ENCODE assay signal across 8 cellular contexts in genomic region chr11:42524534-42525227, GRCh38.
DNase-seq lines count a peak whose midpoint lies in the region; ATAC-seq and TF ChIP-seq lines count a peak whose summit lies in the region.

No MANE protein-coding gene starts in this region.

- H3K27me3 ChIP-seq in HL-60 (ENCODE audit: insufficient read depth, poor library complexity, severe bottlenecking) = no peaks in the 10 kb centered on the region

- intact Hi-C loops in left colon (cut with DNase I, micrococcal nuclease) = no loop called here

- no peak overlapping the region for H3K27ac ChIP-seq in HL-60 (replicated peaks)

- ATAC-seq in GM21529 (IDR thresholded peaks at IDR 0.05; ENCODE audit: unreplicated experiment) = peak; percentile 97
- ATAC-seq in left colon = peak; percentile 53

- TF ChIP-seq CTCF in HL-60 (IDR thresholded peaks at IDR 0.05; ENCODE audit: insufficient read depth, low read length) = peak; percentile 52
- peak; percentile 76 for TF ChIP-seq CTCF in cardiac fibroblast (IDR thresholded peaks at IDR 0.05; ENCODE audit: low read depth, low read length)

- peak; percentile 36 for DNase-seq in SIG-M5 treated with dmso at 0.1 percent for 504 hours (lab: John Stamatoyannopoulos, UW; ENCODE audit: unreplicated experiment)
- DNase-seq in SIG-M5 (lab: John Stamatoyannopoulos, UW) = no peak
- DNase-seq in HL-60 (ENCODE audit: low read depth in 1 of 2, low spot score in 1 of 2) = peak; percentile 11 to 52
- DNase-seq in NOMO-1 treated with dmso at 0.1 percent for 144 hours (lab: John Stamatoyannopoulos, UW; ENCODE audit: unreplicated experiment) = peak; percentile 31
- peak; percentile 74 to 80 for DNase-seq in cardiac fibroblast (ENCODE audit: low read depth in 2 of 2)
- DNase-seq in left colon = peak in 1 of 2 donors; percentile 23
- DNase-seq in ureter (ENCODE audit: low spot score) = peak; percentile 66

- H3K4me3 ChIP-seq in HL-60 (replicated peaks; ENCODE audit: insufficient read depth, low read length) (no peak overlapping the region), cardiac fibroblast (replicated peaks in 1 of 2; ENCODE audit: low read depth in 2 of 2, low read length in 2 of 2) (no peak overlapping the region)
